In genomic region chr11:34173050-34173449, GRCh38 we compare ENCODE assay signal across 33 cellular contexts.
"Had no signal": no experiment of that assay in that cellular context is flagged by ENCODE, and none has a peak within 500 bp of the region (broad histone marks: within the 10 kb centered on the region; RNA-seq: fewer than 3 reads in every experiment).

No MANE protein-coding gene starts in this region.

- H3K4me3 Mint-ChIP-seq: activated CD4-positive, alpha-beta memory T cell treated with anti-CD3 and anti-CD28 coated beads for 36 hours; activated naive CD8-positive, alpha-beta T cell treated with anti-CD3 and anti-CD28 coated beads, Interleukin-2, amount 50 U/mL, for 24 hours had no signal

- H3K9me3 ChIP-seq: adrenal gland, body of pancreas, esophagus muscularis mucosa, gastrocnemius medialis had no signal

- FAIRE-seq: colon had no signal

- H3K36me3 ChIP-seq: gastrocnemius medialis had no signal

- H3K27ac ChIP-seq: adrenal gland, body of pancreas, esophagus muscularis mucosa, foreskin keratinocyte, gastrocnemius medialis, WERI-Rb-1 had no signal

- H3K27me3 Mint-ChIP-seq: activated B cell treated with CpG ODN at 0.5 μM for 24 hours; activated naive CD4-positive, alpha-beta T cell treated with anti-CD3 and anti-CD28 coated beads, Interleukin-2, amount 50 U/mL, for 24 hours had no signal

- H3K27me3 ChIP-seq: adrenal gland, body of pancreas, esophagus muscularis mucosa, gastrocnemius medialis had no signal

- ATAC-seq: activated CD4-positive, CD25-positive, alpha-beta regulatory T cell treated with anti-CD3 and anti-CD28 coated beads, Interleukin-2, amount 50 U/mL, for 24 hours; activated CD8-positive, alpha-beta memory T cell treated with anti-CD3 and anti-CD28 coated beads, Interleukin-2, amount 10 ng/mL, durations not matched to agents 7 days and 5 days; activated CD8-positive, alpha-beta T cell treated with anti-CD3 and anti-CD28 coated beads, Interleukin-2, amount 10 ng/mL, durations not matched to agents 7 days and 5 days; activated naive CD8-positive, alpha-beta T cell treated with anti-CD3 and anti-CD28 coated beads, Interleukin-2, amount 50 U/mL, for 24 hours; body of pancreas; effector memory CD8-positive, alpha-beta T cell; foreskin keratinocyte; gastrocnemius medialis had no signal

- H3K36me3 Mint-ChIP-seq: activated CD4-positive, alpha-beta memory T cell treated with anti-CD3 and anti-CD28 coated beads for 36 hours; activated CD8-positive, alpha-beta memory T cell treated with anti-CD3 and anti-CD28 coated beads, Interleukin-2, amount 10 ng/mL, durations not matched to agents 7 days and 5 days; activated naive CD4-positive, alpha-beta T cell treated with anti-CD3 and anti-CD28 coated beads, Interleukin-2, amount 50 U/mL, for 24 hours; activated naive CD8-positive, alpha-beta T cell treated with anti-CD3 and anti-CD28 coated beads for 36 hours had no signal

- DNase-seq: activated B cell treated with CpG ODN at 0.5 μM for 24 hours; activated CD4-positive, alpha-beta memory T cell treated with anti-CD3 and anti-CD28 coated beads for 36 hours; activated CD4-positive, alpha-beta T cell treated with anti-CD3 and anti-CD28 coated beads for 48 hours; activated CD8-positive, alpha-beta memory T cell treated with anti-CD3 and anti-CD28 coated beads, Interleukin-2, amount 10 ng/mL, durations not matched to agents 7 days and 5 days; activated CD8-positive, alpha-beta memory T cell treated with anti-CD3 and anti-CD28 coated beads, Interleukin-2, amount 50 U/mL, for 4 hours; activated CD8-positive, alpha-beta T cell treated with anti-CD3 and anti-CD28 coated beads, Interleukin-2, amount 10 ng/mL, durations not matched to agents 7 days and 5 days; activated effector memory CD4-positive, alpha-beta T cell treated with anti-CD3 and anti-CD28 coated beads, Interleukin-2, amount 50 U/mL, for 16 hours; activated naive CD4-positive, alpha-beta T cell treated with anti-CD3 and anti-CD28 coated beads for 36 hours; activated naive CD8-positive, alpha-beta T cell treated with anti-CD3 and anti-CD28 coated beads for 36 hours; activated naive CD8-positive, alpha-beta T cell treated with anti-CD3 and anti-CD28 coated beads, Interleukin-2, amount 50 U/mL, for 24 hours; activated T-cell treated with anti-CD3 and anti-CD28 coated beads, Interleukin-2, amount 50 U/mL, for 1 hour; activated T-cell treated with anti-CD3 and anti-CD28 coated beads, Interleukin-2, amount 50 U/mL, for 48 hours; adrenal gland; amygdala; aorta; body of pancreas; caudate nucleus; cortex of kidney; dermis blood vessel endothelial cell; effector CD4-positive, alpha-beta T cell; effector memory CD8-positive, alpha-beta T cell; erythroblast; foreskin keratinocyte; gastrocnemius medialis; T-helper 1 cell; T-helper 2 cell; WERI-Rb-1 had no signal

- H3K4me3 ChIP-seq: adrenal gland, body of pancreas, esophagus muscularis mucosa, gastrocnemius medialis had no signal

- H3K27ac Mint-ChIP-seq: activated B cell treated with CpG ODN at 0.5 μM for 24 hours; activated CD4-positive, alpha-beta memory T cell treated with anti-CD3 and anti-CD28 coated beads for 36 hours; activated CD8-positive, alpha-beta memory T cell treated with anti-CD3 and anti-CD28 coated beads, Interleukin-2, amount 10 ng/mL, durations not matched to agents 7 days and 5 days; activated CD8-positive, alpha-beta T cell treated with anti-CD3 and anti-CD28 coated beads, Interleukin-2, amount 10 ng/mL, durations not matched to agents 7 days and 5 days; activated naive CD4-positive, alpha-beta T cell treated with anti-CD3 and anti-CD28 coated beads for 36 hours; activated naive CD4-positive, alpha-beta T cell treated with anti-CD3 and anti-CD28 coated beads, Interleukin-2, amount 50 U/mL, for 24 hours; activated naive CD8-positive, alpha-beta T cell treated with anti-CD3 and anti-CD28 coated beads for 36 hours; activated naive CD8-positive, alpha-beta T cell treated with anti-CD3 and anti-CD28 coated beads, Interleukin-2, amount 50 U/mL, for 24 hours; activated T-helper 1 cell treated with anti-CD3 and anti-CD28 coated beads, Interleukin-12 subunit alpha, Interleukin-12 subunit beta, Interleukin-2, Interleukin-4 antibody, amounts not matched to agents 30 ng/mL and 10 ng/mL and 1 ng/mL, durations not matched to agents 14 hours and 24 hours and 36 hours; activated T-helper 2 cell treated with anti-CD3 and anti-CD28 coated beads, Interferon-gamma antibody, Interleukin-2, Interleukin-4, amounts not matched to agents 10 μg/mL and 5 μg/mL and 100 μg/mL, durations not matched to agents 14 hours and 24 hours and 36 hours; effector memory CD8-positive, alpha-beta T cell had no signal
